32 cellular contexts compared by ENCODE assay signal in genomic region chr2:77270433-77270832, GRCh38.
DNase-seq lines count a peak whose midpoint lies in the region; ATAC-seq and TF ChIP-seq lines count a peak whose summit lies in the region.
"Had no signal": no experiment of that assay in that cellular context is flagged by ENCODE, and none has a peak within 500 bp of the region (broad histone marks: within the 10 kb centered on the region; RNA-seq: fewer than 3 reads in every experiment).

No MANE protein-coding gene starts in this region.

- no peaks in the 10 kb centered on the region for H3K9me3 ChIP-seq in OCI-LY3 (ENCODE audit: insufficient read depth, low read length)
- H3K9me3 ChIP-seq in neural cell (ENCODE audit: low read length), result no peaks in the 10 kb centered on the region
- no peaks in the 10 kb centered on the region for H3K9me3 ChIP-seq in suprapubic skin
- no peaks in the 10 kb centered on the region for H3K9me3 ChIP-seq in prostate gland
- H3K9me3 ChIP-seq: ascending aorta, esophagus squamous epithelium, gastrocnemius medialis, SK-N-SH, thoracic aorta, uterus had no signal

- H3F3A ChIP-seq in neural cell (ENCODE audit: insufficient read depth, low read length, poor library complexity, severe bottlenecking), result no peaks in the 10 kb centered on the region

- TF ChIP-seq RAD21 in neural cell (conservative IDR thresholded peaks at IDR 0.05), result no peak

- H3K27ac ChIP-seq in OCI-LY3 (ENCODE audit: low read length) (no peak overlapping the region), neural cell (ENCODE audit: low read length) (peak overlapping the region; percentile 15), suprapubic skin (no peak overlapping the region), prostate gland (no peak overlapping the region)
- H3K27ac ChIP-seq: ascending aorta, C4-2B, esophagus squamous epithelium, gastrocnemius medialis, thoracic aorta, uterus had no signal

- H4K20me1 ChIP-seq in OCI-LY3 (ENCODE audit: insufficient read depth, low read length) (no peaks in the 10 kb centered on the region), neural cell (ENCODE audit: insufficient read depth) (no peaks in the 10 kb centered on the region)

- H3K9ac ChIP-seq in OCI-LY3 (ENCODE audit: low read length), result no peak overlapping the region
- no peak overlapping the region for H3K9ac ChIP-seq in neural cell (ENCODE audit: low read length)
- H3K9ac ChIP-seq: SK-N-SH had no signal

- intact Hi-C loops in prostate gland (cut with DNase I), result no loop called here

- TF ChIP-seq CTCF in OCI-LY3 (IDR thresholded peaks at IDR 0.05; ENCODE audit: low read depth, low read length) (no peak), neural cell (IDR thresholded peaks at IDR 0.05; ENCODE audit: poor library complexity, severe bottlenecking) (no peak), suprapubic skin (IDR thresholded peaks at IDR 0.05) (no peak), prostate gland (IDR thresholded peaks at IDR 0.05) (no peak)

- H3K36me3 ChIP-seq in OCI-LY3 (replicated peaks; ENCODE audit: low read depth, low read length) (no peaks in the 10 kb centered on the region), neural cell (ENCODE audit: insufficient read depth, low read length) (no peaks in the 10 kb centered on the region), suprapubic skin (no peaks in the 10 kb centered on the region), prostate gland (no peaks in the 10 kb centered on the region)
- H3K36me3 ChIP-seq: ascending aorta, esophagus squamous epithelium, gastrocnemius medialis, thoracic aorta, uterus had no signal

- H3K4me3 ChIP-seq in OCI-LY3 (ENCODE audit: low read length), result no peak overlapping the region
- H3K4me3 ChIP-seq in neural cell (ENCODE audit: low read length), result no peak overlapping the region
- no peak overlapping the region for H3K4me3 ChIP-seq in suprapubic skin
- no peak overlapping the region for H3K4me3 ChIP-seq in prostate gland
- H3K4me3 ChIP-seq: ascending aorta, esophagus squamous epithelium, gastrocnemius medialis, thoracic aorta, uterus had no signal

- TF ChIP-seq POLR2A in suprapubic skin (IDR thresholded peaks at IDR 0.05) (no peak), prostate gland (IDR thresholded peaks at IDR 0.05) (no peak)

- TF ChIP-seq EP300 in neural cell (conservative IDR thresholded peaks at IDR 0.05; ENCODE audit: poor library complexity, severe bottlenecking), result no peak
- no peak for TF ChIP-seq EP300 in suprapubic skin (IDR thresholded peaks at IDR 0.05)

- DNase-seq in LoVo (ENCODE audit: low spot score), result peak; percentile 54
- peak; percentile 70 for DNase-seq in amniotic epithelial cell (ENCODE audit: low read depth)
- no peak for DNase-seq in HCEC 1CT
- no peak for DNase-seq in suprapubic skin (ENCODE audit: low spot score in 2 of 2)
- no peak for DNase-seq in prostate gland (ENCODE audit: low spot score)
- DNase-seq: activated CD4-positive, alpha-beta memory T cell treated with anti-CD3 and anti-CD28 coated beads, Interleukin-2, amount 10 ng/mL, durations not matched to agents 7 days and 5 days; activated CD8-positive, alpha-beta memory T cell treated with anti-CD3 and anti-CD28 coated beads, Interleukin-2, amount 50 U/mL, for 48 hours; Calu3; caudate nucleus; cortex of kidney; DMS79 treated with DMSO at 0.1 percent for 48 hours; effector memory CD8-positive, alpha-beta T cell; esophagus squamous epithelium; gastrocnemius medialis; GF-D8; H7; naive B cell; NCI-H1092 treated with DMSO at 0.1 percent for 48 hours; NCI-H187 treated with DMSO at 0.1 percent for 48 hours; NCI-H526; occipital lobe; SK-N-SH; stimulated activated naive CD8-positive, alpha-beta T cell treated with anti-CD3 and anti-CD28 coated beads, Interleukin-15, Interleukin-2, amounts not matched to agents 100 U/mL and 50 U/mL, for 24 hours; uterus had no signal

- ATAC-seq in HG02798 (IDR thresholded peaks at IDR 0.05; ENCODE audit: poor library complexity, unreplicated experiment), result no peak
- ATAC-seq: activated T-helper 17 cell treated with anti-CD3 and anti-CD28 coated beads, Interleukin-2, amount 50 U/mL, for 72 hours; effector memory CD8-positive, alpha-beta T cell; gastrocnemius medialis; left lobe of liver; stimulated activated naive CD8-positive, alpha-beta T cell treated with anti-CD3 and anti-CD28 coated beads, Interleukin-15, Interleukin-2, amounts not matched to agents 100 U/mL and 50 U/mL, for 24 hours had no signal

- H3K4me2 ChIP-seq in OCI-LY3 (ENCODE audit: low read length) (no peak overlapping the region; the same call in 1 of the 2 replicates), neural cell (ENCODE audit: low read length) (no peak overlapping the region)
- H3K4me2 ChIP-seq: SK-N-SH had no signal

- H3K27me3 ChIP-seq in OCI-LY3 (ENCODE audit: low read depth, low read length), result no peaks in the 10 kb centered on the region
- no peaks in the 10 kb centered on the region for H3K27me3 ChIP-seq in neural cell (ENCODE audit: insufficient read depth, low read depth, low read length)
- H3K27me3 ChIP-seq in suprapubic skin, result no peaks in the 10 kb centered on the region
- H3K27me3 ChIP-seq in prostate gland (replicated peaks; ENCODE audit: insufficient read depth), result no peaks in the 10 kb centered on the region
- H3K27me3 ChIP-seq: ascending aorta, esophagus squamous epithelium, gastrocnemius medialis, uterus had no signal

- 78% methylated on average over 3 of the region's 3 CpGs for WGBS in suprapubic skin
- WGBS in prostate gland, result 76% methylated on average over 3 of the region's 3 CpGs

- H3K79me2 ChIP-seq in OCI-LY3 (ENCODE audit: low read length), result no peaks in the 10 kb centered on the region
- no peaks in the 10 kb centered on the region for H3K79me2 ChIP-seq in neural cell (replicated peaks; ENCODE audit: insufficient read depth, low read length)

- peaks cover 9% of the 10 kb centered on the region for H3K4me1 ChIP-seq in OCI-LY3 (ENCODE audit: low read length)
- H3K4me1 ChIP-seq in suprapubic skin, result no peaks in the 10 kb centered on the region
- H3K4me1 ChIP-seq in prostate gland (replicated peaks), result no peaks in the 10 kb centered on the region
- H3K4me1 ChIP-seq: ascending aorta, esophagus squamous epithelium, gastrocnemius medialis, uterus had no signal

- peak overlapping the region; percentile 52 for H2AFZ ChIP-seq in OCI-LY3 (ENCODE audit: low read depth, low read length)
- H2AFZ ChIP-seq in neural cell (ENCODE audit: low read depth, low read length), result no peak overlapping the region

- H3K9me2 ChIP-seq in neural cell (ENCODE audit: insufficient read depth, low read length), result no peaks in the 10 kb centered on the region
- H3K9me2 ChIP-seq: SK-N-SH had no signal

TF ChIP-seq in neural cell, 6 proteins besides CTCF, POLR2A, EP300 and RAD21:
- no peak for TF ChIP-seq SMC3 (conservative IDR thresholded peaks at IDR 0.05; ENCODE audit: poor library complexity)
- TF ChIP-seq MXI1 (conservative IDR thresholded peaks at IDR 0.05; ENCODE audit: poor library complexity, severe bottlenecking), result no peak
- no peak for TF ChIP-seq REST (IDR thresholded peaks at IDR 0.05; ENCODE audit: borderline replicate concordance)
- no peak for TF ChIP-seq EZH2 (IDR thresholded peaks at IDR 0.05; ENCODE audit: borderline replicate concordance, insufficient read depth, low read length, poor library complexity, severe bottlenecking)
- TF ChIP-seq TAF1 (IDR thresholded peaks at IDR 0.05; ENCODE audit: low read depth), result no peak

Comparison
In these comparisons a context has a peak if more than half of its experiments do, and no peak if none do; other contexts are left out.
1. DNase-seq: peak in LoVo (single experiment) and amniotic epithelial cell (single experiment); none in HCEC 1CT (single experiment), suprapubic skin (0 of 2) and prostate gland (single experiment).